Comparison of ENCODE assay signal across 11 cellular contexts in genomic region chr2:201152517-201152916, GRCh38. TPM values are rescaled to one million over a fixed set of nuclear protein-coding genes. Genes with fewer than 3 reads are reported as not detected.
DNase-seq lines count a peak whose midpoint lies in the region; ATAC-seq, FAIRE-seq and TF ChIP-seq lines count a peak whose summit lies in the region.
"Had no signal": no experiment of that assay in that cellular context is flagged by ENCODE, and none has a peak within 500 bp of the region (broad histone marks: within the 10 kb centered on the region; RNA-seq: fewer than 3 reads in every experiment).

No MANE protein-coding gene starts in this region.

- ATAC-seq in activated CD8-positive, alpha-beta T cell treated with anti-CD3 and anti-CD28 coated beads for 36 hours = no peak
- ATAC-seq in activated CD8-positive, alpha-beta T cell treated with anti-CD3 and anti-CD28 coated beads, Interleukin-2, amount 10 ng/mL, durations not matched to agents 7 days and 5 days = no peak
- ATAC-seq in GM21381 (IDR thresholded peaks at IDR 0.05; ENCODE audit: unreplicated experiment) = no peak

- no peak overlapping the region for H3K4me3 Mint-ChIP-seq in activated CD8-positive, alpha-beta T cell treated with anti-CD3 and anti-CD28 coated beads for 36 hours
- no peak overlapping the region for H3K4me3 Mint-ChIP-seq in activated CD8-positive, alpha-beta T cell treated with anti-CD3 and anti-CD28 coated beads, Interleukin-2, amount 10 ng/mL, durations not matched to agents 7 days and 5 days
- no peak overlapping the region for H3K4me3 Mint-ChIP-seq in activated naive CD8-positive, alpha-beta T cell
- H3K4me3 Mint-ChIP-seq: nephron had no signal

- H3K9me3 ChIP-seq in kidney (ENCODE audit: control insufficient read depth in 1 of 2, low read length in 2 of 2) (no peaks in the 10 kb centered on the region), stomach (no peaks in the 10 kb centered on the region)

- peaks cover 73% of the 10 kb centered on the region for H3K36me3 Mint-ChIP-seq in activated CD8-positive, alpha-beta T cell treated with anti-CD3 and anti-CD28 coated beads for 36 hours (ENCODE audit: low read depth)
- H3K36me3 Mint-ChIP-seq in activated CD8-positive, alpha-beta T cell treated with anti-CD3 and anti-CD28 coated beads, Interleukin-2, amount 10 ng/mL, durations not matched to agents 7 days and 5 days (ENCODE audit: low read depth) = peaks cover 59% of the 10 kb centered on the region
- H3K36me3 Mint-ChIP-seq in activated naive CD8-positive, alpha-beta T cell = peaks cover 5% of the 10 kb centered on the region

- WGBS in stomach, 5 donors = 92 to 100% (median 93%) methylated on average over 1 of the region's 1 CpG

- CTCF ChIA-PET in activated CD8-positive, alpha-beta T cell treated with anti-CD3 and anti-CD28 coated beads for 36 hours (lab: Charles Lee) = interaction anchor here (1.4 kb wide), 1 partner anchor 38 kb away, joined by 4 read pairs; no protein-coding TSS in a partner anchor
- CTCF ChIA-PET in activated CD8-positive, alpha-beta T cell treated with anti-CD3 and anti-CD28 coated beads, Interleukin-2, amount 10 ng/mL, durations not matched to agents 7 days and 5 days (lab: Charles Lee) = no interaction called here

- intact Hi-C loops in activated CD8-positive, alpha-beta T cell treated with anti-CD3 and anti-CD28 coated beads for 36 hours (cut with micrococcal nuclease) = no loop called here
- intact Hi-C loops in kidney (cut with DNase I) = no loop called here
- intact Hi-C loops in stomach (cut with DNase I; ENCODE audit: low total_unique reads) = no loop called here

- TF ChIP-seq CTCF in activated CD8-positive, alpha-beta T cell treated with anti-CD3 and anti-CD28 coated beads for 36 hours (IDR thresholded peaks at IDR 0.05) = no peak
- TF ChIP-seq CTCF in kidney (IDR thresholded peaks at IDR 0.05; ENCODE audit: borderline replicate concordance, extremely low read depth, insufficient read depth) = no peak
- TF ChIP-seq CTCF in stomach (IDR thresholded peaks at IDR 0.05) = no peak

- H3K4me1 ChIP-seq in kidney (ENCODE audit: control insufficient read depth in 1 of 2, insufficient read depth in 1 of 2, low read depth in 1 of 2, low read length in 2 of 2) (peaks cover 9 to 36% of the 10 kb centered on the region in 2 donors), stomach (peaks cover 8 to 88% (median 31%) of the 10 kb centered on the region in 4 donors)

- H3K9me3 Mint-ChIP-seq in activated CD8-positive, alpha-beta T cell treated with anti-CD3 and anti-CD28 coated beads for 36 hours = no peaks in the 10 kb centered on the region
- H3K9me3 Mint-ChIP-seq in activated CD8-positive, alpha-beta T cell treated with anti-CD3 and anti-CD28 coated beads, Interleukin-2, amount 10 ng/mL, durations not matched to agents 7 days and 5 days (ENCODE audit: insufficient read depth) = no peaks in the 10 kb centered on the region
- no peaks in the 10 kb centered on the region for H3K9me3 Mint-ChIP-seq in activated naive CD8-positive, alpha-beta T cell (ENCODE audit: low read depth)
- H3K9me3 Mint-ChIP-seq: nephron had no signal

- H3K27me3 ChIP-seq in stomach = no peaks in the 10 kb centered on the region

- DNase-seq in activated CD8-positive, alpha-beta T cell treated with anti-CD3 and anti-CD28 coated beads for 36 hours = no peak
- no peak for DNase-seq in activated CD8-positive, alpha-beta T cell treated with anti-CD3 and anti-CD28 coated beads, Interleukin-2, amount 10 ng/mL, durations not matched to agents 7 days and 5 days
- DNase-seq in kidney (no peak), stomach (no peak), NCI-H510A treated with DMSO at 0.1 percent for 48 hours (lab: John Stamatoyannopoulos, UW) (no peak), SKM-1 treated with dmso at 0.1 percent for 144 hours (lab: John Stamatoyannopoulos, UW; ENCODE audit: unreplicated experiment) (no peak)
- DNase-seq: activated CD4-positive, alpha-beta T cell treated with anti-CD3 and anti-CD28 coated beads, Interleukin-2, amount 50 U/mL, for 1 hour; stimulated activated CD4-positive, alpha-beta T cell treated with anti-CD3 and anti-CD28 coated beads, Interleukin-2, amount 100 ng/mL, for 24 hours had no signal

- no peak for TF ChIP-seq EP300 in stomach (IDR thresholded peaks at IDR 0.05)

- no peak for TF ChIP-seq POLR2A in stomach (IDR thresholded peaks at IDR 0.05)

- H3K4me3 ChIP-seq in kidney (ENCODE audit: low read length in 2 of 2) (no peak overlapping the region), stomach (no peak overlapping the region)

- peaks cover 44% of the 10 kb centered on the region for H3K4me1 Mint-ChIP-seq in activated CD8-positive, alpha-beta T cell treated with anti-CD3 and anti-CD28 coated beads for 36 hours (ENCODE audit: low read depth)
- H3K4me1 Mint-ChIP-seq in activated CD8-positive, alpha-beta T cell treated with anti-CD3 and anti-CD28 coated beads, Interleukin-2, amount 10 ng/mL, durations not matched to agents 7 days and 5 days (ENCODE audit: low read depth) = peaks cover 20% of the 10 kb centered on the region
- peaks cover 30% of the 10 kb centered on the region for H3K4me1 Mint-ChIP-seq in activated naive CD8-positive, alpha-beta T cell (ENCODE audit: low read depth)

- H3K9ac ChIP-seq in kidney (ENCODE audit: low read length in 2 of 2) = no peak overlapping the region

- POLR2A ChIA-PET in activated CD8-positive, alpha-beta T cell treated with anti-CD3 and anti-CD28 coated beads for 36 hours (lab: Charles Lee) = interaction anchor here (1.4 to 1.5 kb wide), 2 partner anchors 7 to 19 kb away, joined by 4 read pairs; no protein-coding TSS in a partner anchor
- POLR2A ChIA-PET in activated CD8-positive, alpha-beta T cell treated with anti-CD3 and anti-CD28 coated beads, Interleukin-2, amount 10 ng/mL, durations not matched to agents 7 days and 5 days (lab: Charles Lee) = no interaction called here

- H3K27ac ChIP-seq in kidney (ENCODE audit: low read depth in 2 of 2, low read length in 2 of 2) = peak overlapping the region; percentile 39 to 73
- H3K27ac ChIP-seq in stomach = peak overlapping the region in 4 of 5 donors; percentile 69 to 79 (median 75)

- H3K36me3 ChIP-seq in kidney (ENCODE audit: control insufficient read depth in 1 of 2, insufficient read depth in 2 of 2, low read length in 2 of 2) (peaks cover 23 to 45% of the 10 kb centered on the region in 2 donors), stomach (peaks cover 64 to 92% (median 87%) of the 10 kb centered on the region in 4 donors)

- no peak for FAIRE-seq in kidney (lab: Jason Lieb, UNC)

- peak overlapping the region; percentile 85 for H3K27ac Mint-ChIP-seq in activated CD8-positive, alpha-beta T cell treated with anti-CD3 and anti-CD28 coated beads for 36 hours
- no peak overlapping the region for H3K27ac Mint-ChIP-seq in activated CD8-positive, alpha-beta T cell treated with anti-CD3 and anti-CD28 coated beads, Interleukin-2, amount 10 ng/mL, durations not matched to agents 7 days and 5 days
- H3K27ac Mint-ChIP-seq in activated naive CD8-positive, alpha-beta T cell = peak overlapping the region; percentile 74

- H3K27me3 Mint-ChIP-seq in activated CD8-positive, alpha-beta T cell treated with anti-CD3 and anti-CD28 coated beads for 36 hours = no peaks in the 10 kb centered on the region
- H3K27me3 Mint-ChIP-seq in activated CD8-positive, alpha-beta T cell treated with anti-CD3 and anti-CD28 coated beads, Interleukin-2, amount 10 ng/mL, durations not matched to agents 7 days and 5 days (ENCODE audit: low read depth) = no peaks in the 10 kb centered on the region
- no peaks in the 10 kb centered on the region for H3K27me3 Mint-ChIP-seq in activated naive CD8-positive, alpha-beta T cell

RNA-seq across cellular contexts. Expression of gene CASP10, which starts 30.4 kb away (rescaled TPM):
- total RNA-seq in activated CD8-positive, alpha-beta T cell treated with anti-CD3 and anti-CD28 coated beads for 36 hours = 10 to 100 TPM; 18.3 to 22.6 TPM
- total RNA-seq in activated CD8-positive, alpha-beta T cell treated with anti-CD3 and anti-CD28 coated beads, Interleukin-2, amount 10 ng/mL, durations not matched to agents 7 days and 5 days = 10 to 100 TPM; 40.7 to 42.8 TPM
- total RNA-seq in kidney (24.6 TPM), stomach (10 to 100 TPM in 4 of 5 donors, 1 to 10 TPM in 1; 2.6 to 34.9 (median 16.5) TPM)
- polyA plus RNA-seq in kidney (ENCODE audit: insufficient read depth, low read depth, low replicate concordance) (4.5 TPM), stomach (1 to 10 TPM; 4.7 to 8.1 (median 4.9) TPM)

RNA-seq across cellular contexts. Expression of gene CFLAR, which starts 36.6 kb away (rescaled TPM):
- 100 to 1,000 TPM; 222 to 229 TPM for total RNA-seq in activated CD8-positive, alpha-beta T cell treated with anti-CD3 and anti-CD28 coated beads for 36 hours
- 10 to 100 TPM; 90.4 to 95.0 TPM for total RNA-seq in activated CD8-positive, alpha-beta T cell treated with anti-CD3 and anti-CD28 coated beads, Interleukin-2, amount 10 ng/mL, durations not matched to agents 7 days and 5 days
- total RNA-seq in kidney (263 TPM), stomach (100 to 1,000 TPM; 149 to 424 (median 247) TPM)
- polyA plus RNA-seq in kidney (ENCODE audit: insufficient read depth, low read depth, low replicate concordance) (47.2 TPM), stomach (10 to 100 TPM; 23.3 to 43.4 (median 24.1) TPM)
